ENCODE assay signal across 17 cellular contexts in genomic region chr4:10075953-10076391, GRCh38. TPM values are rescaled to one million over a fixed set of nuclear protein-coding genes. Genes with fewer than 3 reads are reported as not detected.
DNase-seq lines count a peak whose midpoint lies in the region; ATAC-seq and TF ChIP-seq lines count a peak whose summit lies in the region.
"Had no signal": no experiment of that assay in that cellular context is flagged by ENCODE, and none has a peak within 500 bp of the region (broad histone marks: within the 10 kb centered on the region; RNA-seq: fewer than 3 reads in every experiment).

No MANE protein-coding gene starts in this region.

- no peak overlapping the region for H3K4me3 ChIP-seq in Peyer's patch
- no peak overlapping the region for H3K4me3 ChIP-seq in esophagus muscularis mucosa
- no peak overlapping the region for H3K4me3 ChIP-seq in naive thymus-derived CD4-positive, alpha-beta T cell (ENCODE audit: low read length)

- H3K27ac Mint-ChIP-seq in CD14-positive monocyte = peak overlapping the region in 4 of 7 donors; percentile 1 to 76 (median 55)
- peak overlapping the region; percentile 12 to 82 (median 54) for H3K27ac Mint-ChIP-seq in naive thymus-derived CD4-positive, alpha-beta T cell
- H3K27ac Mint-ChIP-seq: activated naive CD4-positive, alpha-beta T cell treated with anti-CD3 and anti-CD28 coated beads, Interleukin-2, amount 10 ng/mL, durations not matched to agents 7 days and 5 days had no signal

- no peak for TF ChIP-seq EP300 in esophagus muscularis mucosa (IDR thresholded peaks at IDR 0.05)

- H3K27me3 Mint-ChIP-seq in CD14-positive monocyte (ENCODE audit: low read depth in 3 of 3) = peaks cover 0 to 2% (median 1%) of the 10 kb centered on the region in 3 donors
- H3K27me3 Mint-ChIP-seq in naive thymus-derived CD4-positive, alpha-beta T cell = no peaks in the 10 kb centered on the region
- H3K27me3 Mint-ChIP-seq: activated naive CD4-positive, alpha-beta T cell treated with anti-CD3 and anti-CD28 coated beads, Interleukin-2, amount 10 ng/mL, durations not matched to agents 7 days and 5 days had no signal

- no peak for ATAC-seq in naive thymus-derived CD4-positive, alpha-beta T cell

- no peak overlapping the region for H3K27ac ChIP-seq in Peyer's patch
- H3K27ac ChIP-seq in esophagus muscularis mucosa (replicated peaks in 1 of 4) = peak overlapping the region; percentile 37 to 47 (median 42)
- no peak overlapping the region for H3K27ac ChIP-seq in naive thymus-derived CD4-positive, alpha-beta T cell (ENCODE audit: low read depth, low read length)

- H3K4me1 ChIP-seq in Peyer's patch (no peaks in the 10 kb centered on the region), esophagus muscularis mucosa (peaks cover 26 to 56% (median 48%) of the 10 kb centered on the region in 4 donors)
- peaks cover 0 to 3% of the 10 kb centered on the region in 2 donors for H3K4me1 ChIP-seq in naive thymus-derived CD4-positive, alpha-beta T cell (ENCODE audit: control insufficient read depth in 2 of 2, insufficient read depth in 2 of 2, low read length in 2 of 2)

- no peak for DNase-seq in CD14-positive monocyte (ENCODE audit: low spot score)
- DNase-seq in Peyer's patch = peak in 2 of 3 donors; percentile 38 to 42
- DNase-seq in esophagus muscularis mucosa (ENCODE audit: extremely low spot score) = no peak
- no peak for DNase-seq in naive thymus-derived CD4-positive, alpha-beta T cell
- DNase-seq in stimulated activated CD4-positive, alpha-beta T cell treated with anti-CD3 and anti-CD28 coated beads, Interleukin-12 subunit alpha, Interleukin-12 subunit beta, amount 100 ng/mL, for 4 hours = no peak
- no peak for DNase-seq in SK-N-DZ (ENCODE audit: low spot score)
- DNase-seq in OCI-M2 (lab: John Stamatoyannopoulos, UW; ENCODE audit: unreplicated experiment) = no peak
- no peak for DNase-seq in T1000 (lab: John Stamatoyannopoulos, UW)
- DNase-seq: activated naive CD4-positive, alpha-beta T cell treated with anti-CD3 and anti-CD28 coated beads, Interleukin-2, amount 10 ng/mL, durations not matched to agents 7 days and 5 days; DMS53; erythroblast; hypothalamus; midbrain; MM.1S; NCI-H446; OCI-M1; T-helper 1 cell had no signal

- POLR2A ChIA-PET in naive thymus-derived CD4-positive, alpha-beta T cell (lab: Charles Lee) = no interaction called here

- CTCF ChIA-PET in naive thymus-derived CD4-positive, alpha-beta T cell (lab: Charles Lee) = no interaction called here

- intact Hi-C loops in CD14-positive monocyte (cut with micrococcal nuclease) = no loop called here
- intact Hi-C loops in esophagus muscularis mucosa (cut with DNase I) = no loop called here
- intact Hi-C loops in naive thymus-derived CD4-positive, alpha-beta T cell (cut with micrococcal nuclease) = loop anchor here in 1 of 2 donors (2.0 kb wide), 2 partner anchors 19 to 41 kb away; partner anchors contain the start of gene WDR1

- H3K36me3 Mint-ChIP-seq in CD14-positive monocyte = peaks cover 84 to 99% of the 10 kb centered on the region in 2 donors
- peaks cover 5 to 56% (median 16%) of the 10 kb centered on the region in 5 donors for H3K36me3 Mint-ChIP-seq in naive thymus-derived CD4-positive, alpha-beta T cell

- H3K27me3 ChIP-seq in Peyer's patch (no peaks in the 10 kb centered on the region), esophagus muscularis mucosa (no peaks in the 10 kb centered on the region)
- no peaks in the 10 kb centered on the region for H3K27me3 ChIP-seq in naive thymus-derived CD4-positive, alpha-beta T cell (ENCODE audit: control insufficient read depth in 2 of 2, insufficient read depth in 2 of 2, low read length in 2 of 2)

- H3K36me3 ChIP-seq in Peyer's patch (peaks cover 0 to 83% (median 0%) of the 10 kb centered on the region in 3 donors), esophagus muscularis mucosa (peaks cover 75 to 90% (median 83%) of the 10 kb centered on the region in 4 donors)
- H3K36me3 ChIP-seq in naive thymus-derived CD4-positive, alpha-beta T cell (ENCODE audit: control insufficient read depth in 2 of 3, insufficient read depth in 3 of 3, low read length in 3 of 3) = peaks cover 52 to 79% (median 61%) of the 10 kb centered on the region in 3 experiments

- WGBS in esophagus muscularis mucosa = 53% methylated on average over 5 of the region's 11 CpGs

- H3K9me3 ChIP-seq in Peyer's patch (no peaks in the 10 kb centered on the region), esophagus muscularis mucosa (no peaks in the 10 kb centered on the region)
- no peaks in the 10 kb centered on the region for H3K9me3 ChIP-seq in naive thymus-derived CD4-positive, alpha-beta T cell (ENCODE audit: control insufficient read depth in 2 of 3, low read length in 3 of 3)

- peaks cover 23% of the 10 kb centered on the region for H3K4me1 Mint-ChIP-seq in CD14-positive monocyte
- peaks cover 0 to 7% (median 0%) of the 10 kb centered on the region in 7 donors for H3K4me1 Mint-ChIP-seq in naive thymus-derived CD4-positive, alpha-beta T cell
- H3K4me1 Mint-ChIP-seq: activated naive CD4-positive, alpha-beta T cell treated with anti-CD3 and anti-CD28 coated beads, Interleukin-2, amount 10 ng/mL, durations not matched to agents 7 days and 5 days had no signal

- no peak overlapping the region for H3K4me3 Mint-ChIP-seq in CD14-positive monocyte
- H3K4me3 Mint-ChIP-seq in naive thymus-derived CD4-positive, alpha-beta T cell = no peak overlapping the region
- H3K4me3 Mint-ChIP-seq: activated naive CD4-positive, alpha-beta T cell treated with anti-CD3 and anti-CD28 coated beads, Interleukin-2, amount 10 ng/mL, durations not matched to agents 7 days and 5 days had no signal

- TF ChIP-seq CTCF in CD14-positive monocyte (IDR thresholded peaks at IDR 0.05) (no peak), Peyer's patch (IDR thresholded peaks at IDR 0.05) (no peak), esophagus muscularis mucosa (IDR thresholded peaks at IDR 0.05) (no peak)

- TF ChIP-seq POLR2A in Peyer's patch (IDR thresholded peaks at IDR 0.05) = no peak
- no peak for TF ChIP-seq POLR2A in esophagus muscularis mucosa (IDR thresholded peaks at IDR 0.05; ENCODE audit: low read depth)

- H3K9me3 Mint-ChIP-seq in CD14-positive monocyte = no peaks in the 10 kb centered on the region
- H3K9me3 Mint-ChIP-seq in naive thymus-derived CD4-positive, alpha-beta T cell = no peaks in the 10 kb centered on the region
- H3K9me3 Mint-ChIP-seq: activated naive CD4-positive, alpha-beta T cell treated with anti-CD3 and anti-CD28 coated beads, Interleukin-2, amount 10 ng/mL, durations not matched to agents 7 days and 5 days had no signal

RNA-seq across cellular contexts. Expression of gene WDR1, which starts 40.6 kb away (rescaled TPM):
- 100 to 1,000 TPM; 243 to 251 TPM for polyA plus RNA-seq in CD14-positive monocyte
- total RNA-seq in Peyer's patch = 100 to 1,000 TPM; 170 to 192 (median 180) TPM
- 100 to 1,000 TPM; 361 to 536 (median 485) TPM for total RNA-seq in esophagus muscularis mucosa
- 100 to 1,000 TPM; 242 to 470 (median 330) TPM for total RNA-seq in naive thymus-derived CD4-positive, alpha-beta T cell
- 100 to 1,000 TPM; 268 to 412 TPM for polyA plus RNA-seq in naive thymus-derived CD4-positive, alpha-beta T cell
- 51.3 and 55.2 TPM in 2 replicates for polyA plus RNA-seq in SK-N-DZ (2014; cell fraction: cytosol; rRNA removed)
- polyA plus RNA-seq in SK-N-DZ (2014; cell fraction: nucleus; rRNA removed) = 42.2 and 42.5 TPM in 2 replicates

RNA-seq across cellular contexts. Expression of gene SLC2A9, which starts 54.7 kb away (rescaled TPM):
- polyA plus RNA-seq in CD14-positive monocyte = 10 to 100 TPM; 34.7 to 38.6 TPM
- total RNA-seq in Peyer's patch (10 to 100 TPM in 3 of 4 donors, 1 to 10 TPM in 1; 8.3 to 24.1 (median 22.0) TPM), esophagus muscularis mucosa (10 to 100 TPM in 1 of 4 donors, 1 to 10 TPM in 3; 5.6 to 10.5 (median 6.5) TPM)
- total RNA-seq in naive thymus-derived CD4-positive, alpha-beta T cell = 1 to 10 TPM; 1.5 to 9.6 (median 3.8) TPM
- 1 to 10 TPM in 1 of 2 donors, under 1 TPM in 1; 0.36 to 1.5 TPM for polyA plus RNA-seq in naive thymus-derived CD4-positive, alpha-beta T cell
- not detected in 2 replicates for polyA plus RNA-seq in SK-N-DZ (2014; cell fraction: cytosol; rRNA removed)
- polyA plus RNA-seq in SK-N-DZ (2014; cell fraction: nucleus; rRNA removed) = not detected in 2 replicates

Comparison
In these comparisons a context has a peak if more than half of its experiments do, and no peak if none do; other contexts are left out.
1. DNase-seq: peak in Peyer's patch (2 of 3); none in CD14-positive monocyte (single experiment), esophagus muscularis mucosa (single experiment), naive thymus-derived CD4-positive, alpha-beta T cell (0 of 9), stimulated activated CD4-positive, alpha-beta T cell treated with anti-CD3 and anti-CD28 coated beads, Interleukin-12 subunit alpha, Interleukin-12 subunit beta, amount 100 ng/mL, for 4 hours (single experiment), SK-N-DZ (single experiment), OCI-M2 (single experiment) and T1000 (single experiment).
2. H3K27ac ChIP-seq: peak in esophagus muscularis mucosa (4 of 4); none in Peyer's patch (0 of 4) and naive thymus-derived CD4-positive, alpha-beta T cell (single experiment).